8 cellular contexts compared by ENCODE assay signal in the genomic region with DNA sequence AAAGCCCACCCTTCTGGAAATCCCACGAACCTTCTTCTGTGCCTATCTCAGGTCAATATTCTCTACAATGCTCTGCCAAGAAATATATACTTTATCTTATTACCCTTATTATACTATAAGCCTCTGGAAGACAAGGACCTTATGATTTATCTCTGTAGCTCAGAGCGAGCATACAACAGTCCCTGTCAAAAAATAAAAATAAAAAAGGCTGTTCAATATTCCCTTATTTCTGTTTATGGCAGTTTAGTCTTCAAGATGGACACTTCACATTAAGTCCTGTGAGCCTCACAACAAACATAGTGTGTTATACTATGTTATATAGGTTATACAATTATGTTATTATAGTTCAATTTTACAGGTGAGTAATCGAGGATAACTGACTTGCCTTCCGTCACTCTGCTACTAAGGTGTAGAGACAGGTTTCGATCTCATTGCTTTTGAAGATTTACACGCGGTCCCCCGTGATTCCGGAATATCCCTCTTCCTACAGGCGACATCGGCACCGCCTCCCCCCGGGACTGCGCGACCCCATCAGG. TPM values are rescaled to one million over a fixed set of nuclear protein-coding genes. Genes with fewer than 3 reads are reported as not detected.
DNase-seq lines count a peak whose midpoint lies in the region; ATAC-seq and TF ChIP-seq lines count a peak whose summit lies in the region.

No MANE protein-coding gene starts in this region.

- H2BK120ac ChIP-seq in mesendoderm (ENCODE audit: low read depth, low read length) = no peak overlapping the region

- ATAC-seq in GM21576 (IDR thresholded peaks at IDR 0.05; ENCODE audit: unreplicated experiment) = no peak

- peaks cover 7% of the 10 kb centered on the region for H3K79me2 ChIP-seq in mesendoderm (ENCODE audit: control insufficient read depth, insufficient read depth, low read length)

- no peak overlapping the region for H2BK15ac ChIP-seq in mesendoderm (replicated peaks; ENCODE audit: low read depth)

- H3K4me1 ChIP-seq in BE2C = no peaks in the 10 kb centered on the region
- no peaks in the 10 kb centered on the region for H3K4me1 ChIP-seq in mesendoderm (ENCODE audit: control insufficient read depth, low read depth, low read length)

- peak overlapping the region; percentile 30 for H3K4me2 ChIP-seq in mesendoderm (ENCODE audit: low read length)

- H3K9ac ChIP-seq in mesendoderm (ENCODE audit: low read length) = peak overlapping the region; percentile 91

- peak overlapping the region; percentile 81 for H3K27ac ChIP-seq in mesendoderm (ENCODE audit: low read depth, low read length)

- TF ChIP-seq CTCF in BE2C (IDR thresholded peaks at IDR 0.05; ENCODE audit: low read depth, low read length) (no peak), HFFc6 (IDR thresholded peaks at IDR 0.05) (no peak), astrocyte of the spinal cord (IDR thresholded peaks at IDR 0.05; ENCODE audit: low read depth, low read length) (no peak)

- no peak overlapping the region for H2BK5ac ChIP-seq in mesendoderm (ENCODE audit: low read length)

- H4K5ac ChIP-seq in mesendoderm (ENCODE audit: low read length) = no peak overlapping the region

- H3K23ac ChIP-seq in mesendoderm (ENCODE audit: low read length) = no peak overlapping the region

- H3K79me1 ChIP-seq in mesendoderm (ENCODE audit: low read length) = peaks cover 4% of the 10 kb centered on the region

- H3K4me3 Mint-ChIP-seq in HFFc6 = peak overlapping the region; percentile 100

- H3K4me3 ChIP-seq in BE2C (ENCODE audit: low read depth, low read length) (peak overlapping the region; percentile 94), astrocyte of the spinal cord (ENCODE audit: low read depth, low read length) (peak overlapping the region; percentile 99), mesendoderm (ENCODE audit: low read length) (peak overlapping the region; percentile 88)

- no CpG with 5 or more reads among the region's 15 CpGs for WGBS in mesendoderm (ENCODE audit: extremely low coverage, insufficient coverage, low lambda C conversion rate)

- H3K9me3 ChIP-seq in BE2C = no peaks in the 10 kb centered on the region

- H3K36me3 ChIP-seq in BE2C = peaks cover 3% of the 10 kb centered on the region
- H3K36me3 ChIP-seq in mesendoderm (ENCODE audit: control insufficient read depth, insufficient read depth, low read length) = no peaks in the 10 kb centered on the region

- DNase-seq in BE2C (no peak), HFFc6 (no peak), astrocyte of the spinal cord (ENCODE audit: low read depth, low spot score) (peak; percentile 26), mesendoderm (no peak), NCI-H1694 (lab: John Stamatoyannopoulos, UW) (no peak), SW 1271 (lab: John Stamatoyannopoulos, UW) (no peak), NCI-H446 (lab: John Stamatoyannopoulos, UW) (no peak)

- peak overlapping the region; percentile 99 for H3K27ac Mint-ChIP-seq in HFFc6

- no peak overlapping the region for H4K8ac ChIP-seq in mesendoderm (ENCODE audit: low read depth, low read length)

- H3K27me3 ChIP-seq in BE2C (no peaks in the 10 kb centered on the region), mesendoderm (ENCODE audit: insufficient read depth, low read length, poor library complexity) (no peaks in the 10 kb centered on the region)

- no peak overlapping the region for H2AK5ac ChIP-seq in mesendoderm (ENCODE audit: low read length)

- H3K9me3 Mint-ChIP-seq in HFFc6 = no peaks in the 10 kb centered on the region

- no peak overlapping the region for H3K4ac ChIP-seq in mesendoderm (ENCODE audit: low read depth, low read length)

- peak overlapping the region; percentile 95 for H3K56ac ChIP-seq in mesendoderm (ENCODE audit: low read length)

- peaks cover 3% of the 10 kb centered on the region for H3K27me3 Mint-ChIP-seq in HFFc6 (ENCODE audit: insufficient read depth)

- peak overlapping the region; percentile 5 for H3K18ac ChIP-seq in mesendoderm (ENCODE audit: low read length)

- in situ Hi-C loops in astrocyte of the spinal cord (cut with HindIII; ENCODE audit: low sequenced_read_pairs) = no loop called here

- peaks cover 4% of the 10 kb centered on the region; the same call in 1 of the 2 replicates for H3K36me3 Mint-ChIP-seq in HFFc6 (ENCODE audit: low read depth)

- peaks cover 27% of the 10 kb centered on the region for H3K4me1 Mint-ChIP-seq in HFFc6 (ENCODE audit: low read depth)

RNA-seq across cellular contexts. Expression of a gene that starts 0.6 kb away (rescaled TPM):
- 59.2 TPM for polyA plus RNA-seq in BE2C (2012; ENCODE audit: insufficient read depth, insufficient read length, low read depth)
- 10 to 100 TPM; 28.2 to 34.9 (median 30.4) TPM for total RNA-seq in HFFc6 (2021; fragmentation: NEBNext Ultra II Directional; extraction: Animal tissue kit (Norgen Biotek cat#: 25700))
- 48.2 TPM for polyA plus RNA-seq in mesendoderm (2013, experiment 1 of 2)
- 49.0 TPM for polyA plus RNA-seq in mesendoderm (2013, experiment 2 of 2)
